In the genomic region with DNA sequence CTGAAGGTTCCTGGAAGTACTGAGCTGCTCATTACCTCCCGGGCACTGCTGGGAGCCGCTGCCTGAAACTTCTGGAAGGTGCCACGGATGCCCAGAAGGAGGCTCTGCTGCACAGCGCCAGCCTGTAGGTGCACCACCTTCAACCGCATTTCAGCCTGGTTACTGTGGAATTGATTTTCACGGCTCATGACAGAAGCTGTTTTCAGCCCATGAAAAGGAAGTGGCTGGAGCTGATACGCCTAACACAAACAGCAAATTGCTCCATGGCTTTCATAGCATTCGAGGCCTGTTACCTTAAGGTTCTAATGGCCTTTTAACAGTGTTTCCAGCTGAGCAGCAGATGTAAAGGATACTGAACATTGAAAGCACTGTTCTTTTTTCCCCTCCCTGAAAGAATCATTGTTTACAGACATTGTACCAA, we compare ENCODE assay signal across 8 cellular contexts. TPM values are rescaled to one million over a fixed set of nuclear protein-coding genes. Genes with fewer than 3 reads are reported as not detected.
A peak's percentile ranks its signal among the peaks of the same experiment; 100 is the strongest.
DNase-seq lines count a peak whose midpoint lies in the region; ATAC-seq and TF ChIP-seq lines count a peak whose summit lies in the region.

No MANE protein-coding gene starts in this region.

- no peaks in the 10 kb centered on the region for H3K36me3 ChIP-seq in Loucy (ENCODE audit: insufficient read depth, low read length)
- H3K36me3 ChIP-seq in SK-N-SH (replicated peaks in 1 of 2; ENCODE audit: control insufficient read depth in 1 of 2, insufficient read depth in 2 of 2, low read length in 1 of 2), result no peaks in the 10 kb centered on the region

- H2AFZ ChIP-seq in Loucy (ENCODE audit: low read length) (no peak overlapping the region), SK-N-SH (ENCODE audit: low read depth) (peak overlapping the region; percentile 88)

- H3K79me2 ChIP-seq in Loucy (ENCODE audit: insufficient read depth, low read length) (no peaks in the 10 kb centered on the region), SK-N-SH (ENCODE audit: insufficient read depth) (peaks cover 18% of the 10 kb centered on the region; the same call in 1 of the 2 replicates)

- TF ChIP-seq CTCF in Loucy (conservative IDR thresholded peaks at IDR 0.05; ENCODE audit: low read length) (peak; percentile 36), SK-N-SH (IDR thresholded peaks at IDR 0.05) (peak; percentile 64)

- no peaks in the 10 kb centered on the region for H3K9me3 Mint-ChIP-seq in activated CD8-positive, alpha-beta memory T cell treated with anti-CD3 and anti-CD28 coated beads, Interleukin-2, amount 10 ng/mL, durations not matched to agents 7 days and 5 days (ENCODE audit: low read depth)

- H3K4me1 Mint-ChIP-seq in activated CD8-positive, alpha-beta memory T cell treated with anti-CD3 and anti-CD28 coated beads, Interleukin-2, amount 10 ng/mL, durations not matched to agents 7 days and 5 days, result no peaks in the 10 kb centered on the region

- H3K9ac ChIP-seq in Loucy (ENCODE audit: low read depth, low read length, poor library complexity, severe bottlenecking) (no peak overlapping the region), SK-N-SH (peak overlapping the region; percentile 58; the same call in 1 of the 2 replicates)

- H3K9me2 ChIP-seq in Loucy (replicated peaks; ENCODE audit: low read depth, low read length) (no peaks in the 10 kb centered on the region), SK-N-SH (no peaks in the 10 kb centered on the region)

- CTCF ChIA-PET in SK-N-SH (lab: Yijun Ruan, JAX), result interaction anchor here (0.6 to 2.2 kb wide), 32 partner anchors 11 to 1431 kb away, joined by 3 to 16 read pairs (median 4); no protein-coding TSS in a partner anchor
- CTCF ChIA-PET in activated CD8-positive, alpha-beta memory T cell treated with anti-CD3 and anti-CD28 coated beads, Interleukin-2, amount 10 ng/mL, durations not matched to agents 7 days and 5 days (lab: Charles Lee), result no interaction called here

- H3F3A ChIP-seq in Loucy (ENCODE audit: low read depth) (no peaks in the 10 kb centered on the region), SK-N-SH (replicated peaks; ENCODE audit: insufficient read depth) (peaks cover 16% of the 10 kb centered on the region)

- ATAC-seq in esophagus mucosa, result no peak
- no peak for ATAC-seq in activated CD8-positive, alpha-beta memory T cell treated with anti-CD3 and anti-CD28 coated beads, Interleukin-2, amount 10 ng/mL, durations not matched to agents 7 days and 5 days

- H3K4me3 ChIP-seq in Loucy (ENCODE audit: low read length, poor library complexity, severe bottlenecking) (no peak overlapping the region), SK-N-SH (ENCODE audit: low read depth in 2 of 2, low read length in 1 of 2) (no peak overlapping the region; a peak in 1 of 4 replicates)

- H3K27me3 ChIP-seq in Loucy (ENCODE audit: insufficient read depth, low read length, poor library complexity, severe bottlenecking), result no peaks in the 10 kb centered on the region
- H3K27me3 ChIP-seq in SK-N-SH (ENCODE audit: insufficient read depth), result no peaks in the 10 kb centered on the region

- peak overlapping the region; percentile 92 to 95 for H3K27ac ChIP-seq in SK-N-SH (ENCODE audit: low read depth in 2 of 2, low read length in 1 of 2)

- H4K20me1 ChIP-seq in Loucy (ENCODE audit: insufficient read depth, low read length, poor library complexity, severe bottlenecking) (no peaks in the 10 kb centered on the region), SK-N-SH (ENCODE audit: insufficient read depth) (no peaks in the 10 kb centered on the region)

- no peaks in the 10 kb centered on the region for H3K36me3 Mint-ChIP-seq in activated CD8-positive, alpha-beta memory T cell treated with anti-CD3 and anti-CD28 coated beads, Interleukin-2, amount 10 ng/mL, durations not matched to agents 7 days and 5 days

- 44% methylated on average over 6 of the region's 8 CpGs for WGBS in SK-N-SH (ENCODE audit: low lambda C conversion rate)

- no peaks in the 10 kb centered on the region for H3K4me1 ChIP-seq in Loucy (ENCODE audit: insufficient read depth, low read length, poor library complexity, severe bottlenecking)
- H3K4me1 ChIP-seq in SK-N-SH (ENCODE audit: control insufficient read depth in 1 of 2, insufficient read depth in 2 of 2, low read depth in 1 of 2, low read length in 1 of 2), result peaks cover 18 to 22% of the 10 kb centered on the region in 2 experiments

- no peak overlapping the region for H3K27ac Mint-ChIP-seq in activated CD8-positive, alpha-beta memory T cell treated with anti-CD3 and anti-CD28 coated beads, Interleukin-2, amount 10 ng/mL, durations not matched to agents 7 days and 5 days

- no peak overlapping the region for H3K4me3 Mint-ChIP-seq in activated CD8-positive, alpha-beta memory T cell treated with anti-CD3 and anti-CD28 coated beads, Interleukin-2, amount 10 ng/mL, durations not matched to agents 7 days and 5 days

- H3K4me2 ChIP-seq in Loucy (ENCODE audit: low read depth, low read length, poor library complexity, severe bottlenecking), result no peak overlapping the region
- peak overlapping the region; percentile 3; the same call in 1 of the 2 replicates for H3K4me2 ChIP-seq in SK-N-SH

- TF ChIP-seq RAD21 in SK-N-SH (IDR thresholded peaks at IDR 0.05; ENCODE audit: low read length), result peak; percentile 90

- POLR2A ChIA-PET in SK-N-SH (lab: Yijun Ruan, JAX), result interaction anchor here (1.0 to 1.2 kb wide), 2 partner anchors 14 to 20 kb away, joined by 3 read pairs; no protein-coding TSS in a partner anchor

- peak; percentile 14 for DNase-seq in Ammon's horn (ENCODE audit: low spot score)
- DNase-seq in SK-N-SH, result peak; percentile 56
- peak; percentile 92 for DNase-seq in kidney tubule cell (ENCODE audit: low spot score)
- no peak for DNase-seq in activated CD4-positive, alpha-beta T cell treated with anti-CD3 and anti-CD28 coated beads for 4 hours
- no peak for DNase-seq in activated naive CD4-positive, alpha-beta T cell (lab: John Stamatoyannopoulos, UW)
- DNase-seq in activated CD8-positive, alpha-beta memory T cell treated with anti-CD3 and anti-CD28 coated beads, Interleukin-2, amount 10 ng/mL, durations not matched to agents 7 days and 5 days, result no peak

- TF ChIP-seq EP300 in SK-N-SH (IDR thresholded peaks at IDR 0.05; ENCODE audit: borderline replicate concordance in 1 of 2, low read depth in 1 of 2, low read length in 1 of 2), result peak in 1 of 2 experiments; percentile 78; a peak in 2 of 4 replicates

- H3K9me3 ChIP-seq in Loucy (ENCODE audit: insufficient read depth, low read depth, low read length) (no peaks in the 10 kb centered on the region), SK-N-SH (no peaks in the 10 kb centered on the region)

- H3K27me3 Mint-ChIP-seq in activated CD8-positive, alpha-beta memory T cell treated with anti-CD3 and anti-CD28 coated beads, Interleukin-2, amount 10 ng/mL, durations not matched to agents 7 days and 5 days, result no peaks in the 10 kb centered on the region

TF ChIP-seq in SK-N-SH, 30 proteins besides CTCF, POLR2A, EP300 and RAD21 (continues in another document):
- TF ChIP-seq POLR2AphosphoS5 (IDR thresholded peaks at IDR 0.05; ENCODE audit: low read depth, low read length), result no peak
- TF ChIP-seq NRF1 (IDR thresholded peaks at IDR 0.05; ENCODE audit: low read depth, low read length), result no peak
- TF ChIP-seq TEAD4 (IDR thresholded peaks at IDR 0.05; ENCODE audit: borderline replicate concordance, insufficient read depth), result no peak
- no peak for TF ChIP-seq RFX5 (IDR thresholded peaks at IDR 0.05; ENCODE audit: low read length)
- no peak for TF ChIP-seq JUND (IDR thresholded peaks at IDR 0.05)
- no peak for TF ChIP-seq FOXM1 (IDR thresholded peaks at IDR 0.05; ENCODE audit: low read depth)
- TF ChIP-seq GATA2 (CRISPR knock-in tag; IDR thresholded peaks at IDR 0.05), result peak; percentile 50; the same call in 1 of the 2 replicates
- TF ChIP-seq MEF2A (IDR thresholded peaks at IDR 0.05; ENCODE audit: borderline replicate concordance, low read depth), result no peak
- TF ChIP-seq TAF1 (IDR thresholded peaks at IDR 0.05; ENCODE audit: borderline replicate concordance, low read depth, low read length), result no peak
- no peak for TF ChIP-seq TCF12 (IDR thresholded peaks at IDR 0.05)
- no peak for TF ChIP-seq MXI1 (IDR thresholded peaks at IDR 0.05; ENCODE audit: low read depth, low read length)
- TF ChIP-seq NFIC (IDR thresholded peaks at IDR 0.05; ENCODE audit: borderline replicate concordance), result no peak
- no peak for TF ChIP-seq GABPA (IDR thresholded peaks at IDR 0.05; ENCODE audit: low read depth)
- TF ChIP-seq SMC3 (IDR thresholded peaks at IDR 0.05; ENCODE audit: low read depth, low read length), result peak; percentile 84
- TF ChIP-seq CHD2 (IDR thresholded peaks at IDR 0.05; ENCODE audit: low read length, partially characterized antibody), result no peak
- TF ChIP-seq, protein P1, sequence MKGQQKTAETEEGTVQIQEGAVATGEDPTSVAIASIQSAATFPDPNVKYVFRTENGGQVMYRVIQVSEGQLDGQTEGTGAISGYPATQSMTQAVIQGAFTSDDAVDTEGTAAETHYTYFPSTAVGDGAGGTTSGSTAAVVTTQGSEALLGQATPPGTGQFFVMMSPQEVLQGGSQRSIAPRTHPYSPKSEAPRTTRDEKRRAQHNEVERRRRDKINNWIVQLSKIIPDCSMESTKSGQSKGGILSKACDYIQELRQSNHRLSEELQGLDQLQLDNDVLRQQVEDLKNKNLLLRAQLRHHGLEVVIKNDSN (IDR thresholded peaks at IDR 0.05; ENCODE audit: borderline replicate concordance, low read depth), result no peak
- TF ChIP-seq FOSL2 (IDR thresholded peaks at IDR 0.05; ENCODE audit: borderline replicate concordance, low read depth), result no peak
- TF ChIP-seq, protein P2, sequence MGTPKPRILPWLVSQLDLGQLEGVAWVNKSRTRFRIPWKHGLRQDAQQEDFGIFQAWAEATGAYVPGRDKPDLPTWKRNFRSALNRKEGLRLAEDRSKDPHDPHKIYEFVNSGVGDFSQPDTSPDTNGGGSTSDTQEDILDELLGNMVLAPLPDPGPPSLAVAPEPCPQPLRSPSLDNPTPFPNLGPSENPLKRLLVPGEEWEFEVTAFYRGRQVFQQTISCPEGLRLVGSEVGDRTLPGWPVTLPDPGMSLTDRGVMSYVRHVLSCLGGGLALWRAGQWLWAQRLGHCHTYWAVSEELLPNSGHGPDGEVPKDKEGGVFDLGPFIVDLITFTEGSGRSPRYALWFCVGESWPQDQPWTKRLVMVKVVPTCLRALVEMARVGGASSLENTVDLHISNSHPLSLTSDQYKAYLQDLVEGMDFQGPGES (IDR thresholded peaks at IDR 0.05; ENCODE audit: low read depth, low read length), result no peak
- TF ChIP-seq ELF1 (IDR thresholded peaks at IDR 0.05), result no peak
- TF ChIP-seq EZH2phosphoT487 (IDR thresholded peaks at IDR 0.05; ENCODE audit: borderline replicate concordance, low read depth), result no peak
- TF ChIP-seq RXRA (IDR thresholded peaks at IDR 0.05; ENCODE audit: borderline replicate concordance, low read depth), result no peak

RNA-seq across cellular contexts. Expression of a gene that starts 22.0 kb away (rescaled TPM):
- polyA plus RNA-seq in SK-N-SH (2012; rRNA removed), result 6.5 and 6.7 TPM in 2 replicates
- polyA plus RNA-seq in SK-N-SH (2012; cell fraction: cytosol; rRNA removed), result 6.6 and 7.3 TPM in 2 replicates
- 2.0 and 5.7 TPM in 2 replicates for polyA plus RNA-seq in SK-N-SH (2012; cell fraction: nucleus; rRNA removed)
- 0.96 TPM for total RNA-seq in esophagus mucosa
- not detected for total RNA-seq in activated CD8-positive, alpha-beta memory T cell treated with anti-CD3 and anti-CD28 coated beads, Interleukin-2, amount 10 ng/mL, durations not matched to agents 7 days and 5 days

Comparison
In these comparisons a context has a peak if more than half of its experiments do, and no peak if none do; other contexts are left out.
1. DNase-seq: peak in Ammon's horn (single experiment), SK-N-SH (single experiment) and kidney tubule cell (single experiment); none in activated CD4-positive, alpha-beta T cell treated with anti-CD3 and anti-CD28 coated beads for 4 hours (0 of 2), activated naive CD4-positive, alpha-beta T cell (0 of 4) and activated CD8-positive, alpha-beta memory T cell treated with anti-CD3 and anti-CD28 coated beads, Interleukin-2, amount 10 ng/mL, durations not matched to agents 7 days and 5 days (single experiment).